1 cellular context compared by ENCODE assay signal in the genomic region with DNA sequence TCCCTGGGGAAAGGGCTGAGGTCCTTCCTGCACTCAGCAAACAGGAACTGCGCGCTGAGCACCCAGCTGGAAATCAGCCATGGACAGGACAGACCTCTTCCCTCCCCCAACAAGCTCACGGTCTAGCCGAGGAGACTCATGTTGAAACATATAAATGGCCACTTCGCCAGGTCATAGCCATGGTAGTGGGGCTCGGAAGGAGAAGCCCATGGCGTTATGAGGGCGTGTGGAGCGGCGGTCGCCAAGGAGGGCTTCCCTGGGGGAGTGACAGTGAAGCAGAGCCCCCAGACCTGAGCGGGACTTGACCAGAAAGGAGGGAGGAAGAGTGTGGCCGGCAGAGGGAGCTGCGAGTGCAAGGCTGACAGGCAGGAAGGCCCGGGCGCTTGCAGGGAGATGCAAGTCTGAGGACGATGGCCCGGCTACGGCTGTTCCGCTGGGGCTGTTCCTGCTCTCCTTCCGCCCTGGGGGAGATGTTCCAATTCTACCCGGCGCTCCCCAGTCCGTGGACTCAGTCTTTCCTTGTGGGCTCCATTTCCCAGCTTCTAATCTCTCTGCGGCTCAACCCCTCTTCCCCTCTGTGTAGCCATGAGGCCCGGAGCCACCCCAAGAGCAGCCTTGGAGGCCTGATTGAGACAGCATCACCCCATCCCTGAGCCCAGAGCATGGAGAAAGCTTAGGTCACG.
TF ChIP-seq lines count a peak whose summit lies in the region.

No MANE protein-coding gene starts in this region.

TF ChIP-seq in HepG2, 621 proteins besides CTCF, POLR2A, EP300 and RAD21 (continued from another document and continues in another):
- TF ChIP-seq, protein P1, sequence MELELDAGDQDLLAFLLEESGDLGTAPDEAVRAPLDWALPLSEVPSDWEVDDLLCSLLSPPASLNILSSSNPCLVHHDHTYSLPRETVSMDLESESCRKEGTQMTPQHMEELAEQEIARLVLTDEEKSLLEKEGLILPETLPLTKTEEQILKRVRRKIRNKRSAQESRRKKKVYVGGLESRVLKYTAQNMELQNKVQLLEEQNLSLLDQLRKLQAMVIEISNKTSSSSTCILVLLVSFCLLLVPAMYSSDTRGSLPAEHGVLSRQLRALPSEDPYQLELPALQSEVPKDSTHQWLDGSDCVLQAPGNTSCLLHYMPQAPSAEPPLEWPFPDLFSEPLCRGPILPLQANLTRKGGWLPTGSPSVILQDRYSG (CRISPR knock-in tag; IDR thresholded peaks at IDR 0.05), result no peak
- TF ChIP-seq, protein P2, sequence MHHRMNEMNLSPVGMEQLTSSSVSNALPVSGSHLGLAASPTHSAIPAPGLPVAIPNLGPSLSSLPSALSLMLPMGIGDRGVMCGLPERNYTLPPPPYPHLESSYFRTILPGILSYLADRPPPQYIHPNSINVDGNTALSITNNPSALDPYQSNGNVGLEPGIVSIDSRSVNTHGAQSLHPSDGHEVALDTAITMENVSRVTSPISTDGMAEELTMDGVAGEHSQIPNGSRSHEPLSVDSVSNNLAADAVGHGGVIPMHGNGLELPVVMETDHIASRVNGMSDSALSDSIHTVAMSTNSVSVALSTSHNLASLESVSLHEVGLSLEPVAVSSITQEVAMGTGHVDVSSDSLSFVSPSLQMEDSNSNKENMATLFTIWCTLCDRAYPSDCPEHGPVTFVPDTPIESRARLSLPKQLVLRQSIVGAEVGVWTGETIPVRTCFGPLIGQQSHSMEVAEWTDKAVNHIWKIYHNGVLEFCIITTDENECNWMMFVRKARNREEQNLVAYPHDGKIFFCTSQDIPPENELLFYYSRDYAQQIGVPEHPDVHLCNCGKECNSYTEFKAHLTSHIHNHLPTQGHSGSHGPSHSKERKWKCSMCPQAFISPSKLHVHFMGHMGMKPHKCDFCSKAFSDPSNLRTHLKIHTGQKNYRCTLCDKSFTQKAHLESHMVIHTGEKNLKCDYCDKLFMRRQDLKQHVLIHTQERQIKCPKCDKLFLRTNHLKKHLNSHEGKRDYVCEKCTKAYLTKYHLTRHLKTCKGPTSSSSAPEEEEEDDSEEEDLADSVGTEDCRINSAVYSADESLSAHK (CRISPR knock-in tag; IDR thresholded peaks at IDR 0.05; ENCODE audit: borderline replicate concordance), result no peak
- TF ChIP-seq, protein P3, sequence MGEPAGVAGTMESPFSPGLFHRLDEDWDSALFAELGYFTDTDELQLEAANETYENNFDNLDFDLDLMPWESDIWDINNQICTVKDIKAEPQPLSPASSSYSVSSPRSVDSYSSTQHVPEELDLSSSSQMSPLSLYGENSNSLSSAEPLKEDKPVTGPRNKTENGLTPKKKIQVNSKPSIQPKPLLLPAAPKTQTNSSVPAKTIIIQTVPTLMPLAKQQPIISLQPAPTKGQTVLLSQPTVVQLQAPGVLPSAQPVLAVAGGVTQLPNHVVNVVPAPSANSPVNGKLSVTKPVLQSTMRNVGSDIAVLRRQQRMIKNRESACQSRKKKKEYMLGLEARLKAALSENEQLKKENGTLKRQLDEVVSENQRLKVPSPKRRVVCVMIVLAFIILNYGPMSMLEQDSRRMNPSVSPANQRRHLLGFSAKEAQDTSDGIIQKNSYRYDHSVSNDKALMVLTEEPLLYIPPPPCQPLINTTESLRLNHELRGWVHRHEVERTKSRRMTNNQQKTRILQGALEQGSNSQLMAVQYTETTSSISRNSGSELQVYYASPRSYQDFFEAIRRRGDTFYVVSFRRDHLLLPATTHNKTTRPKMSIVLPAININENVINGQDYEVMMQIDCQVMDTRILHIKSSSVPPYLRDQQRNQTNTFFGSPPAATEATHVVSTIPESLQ (CRISPR knock-in tag; conservative IDR thresholded peaks at IDR 0.05), result no peak
- no peak for TF ChIP-seq MTA3 (CRISPR knock-in tag; IDR thresholded peaks at IDR 0.05)
- no peak for TF ChIP-seq SOX13 (IDR thresholded peaks at IDR 0.05)
- TF ChIP-seq SOX13 (CRISPR knock-in tag; conservative IDR thresholded peaks at IDR 0.05 in 1 of 2, IDR thresholded peaks at IDR 0.05 in 1 of 2), result no peak
- TF ChIP-seq PHF20 (CRISPR knock-in tag; IDR thresholded peaks at IDR 0.05), result 0 out of 2 replicates have a peak, but pooled peaks have one; percentile 52
- TF ChIP-seq ZNF644 (CRISPR knock-in tag; IDR thresholded peaks at IDR 0.05; ENCODE audit: low read depth), result no peak
- no peak for TF ChIP-seq SRSF9 (IDR thresholded peaks at IDR 0.05; ENCODE audit: borderline replicate concordance, insufficient read depth, low read depth, low read length, poor library complexity, severe bottlenecking)
- TF ChIP-seq RORA (CRISPR knock-in tag; IDR thresholded peaks at IDR 0.05), result no peak
- peak; percentile 29; the same call in 1 of the 2 replicates for TF ChIP-seq ZNF225 (CRISPR knock-in tag; IDR thresholded peaks at IDR 0.05)
- no peak for TF ChIP-seq FOXK2 (IDR thresholded peaks at IDR 0.05)
- peak; percentile 37; the same call in 1 of the 2 replicates for TF ChIP-seq HOXD1 (CRISPR knock-in tag; IDR thresholded peaks at IDR 0.05)
- no peak for TF ChIP-seq CBX2 (IDR thresholded peaks at IDR 0.05; ENCODE audit: low read depth, low read length)
- no peak for TF ChIP-seq CBX2 (CRISPR knock-in tag; IDR thresholded peaks at IDR 0.05; ENCODE audit: low read depth)
- no peak for TF ChIP-seq RFXANK (CRISPR knock-in tag; IDR thresholded peaks at IDR 0.05)
- 0 out of 2 replicates have a peak, but pooled peaks have one; percentile 46 for TF ChIP-seq HDAC1 (CRISPR knock-in tag; IDR thresholded peaks at IDR 0.05)
- TF ChIP-seq, protein P4, sequence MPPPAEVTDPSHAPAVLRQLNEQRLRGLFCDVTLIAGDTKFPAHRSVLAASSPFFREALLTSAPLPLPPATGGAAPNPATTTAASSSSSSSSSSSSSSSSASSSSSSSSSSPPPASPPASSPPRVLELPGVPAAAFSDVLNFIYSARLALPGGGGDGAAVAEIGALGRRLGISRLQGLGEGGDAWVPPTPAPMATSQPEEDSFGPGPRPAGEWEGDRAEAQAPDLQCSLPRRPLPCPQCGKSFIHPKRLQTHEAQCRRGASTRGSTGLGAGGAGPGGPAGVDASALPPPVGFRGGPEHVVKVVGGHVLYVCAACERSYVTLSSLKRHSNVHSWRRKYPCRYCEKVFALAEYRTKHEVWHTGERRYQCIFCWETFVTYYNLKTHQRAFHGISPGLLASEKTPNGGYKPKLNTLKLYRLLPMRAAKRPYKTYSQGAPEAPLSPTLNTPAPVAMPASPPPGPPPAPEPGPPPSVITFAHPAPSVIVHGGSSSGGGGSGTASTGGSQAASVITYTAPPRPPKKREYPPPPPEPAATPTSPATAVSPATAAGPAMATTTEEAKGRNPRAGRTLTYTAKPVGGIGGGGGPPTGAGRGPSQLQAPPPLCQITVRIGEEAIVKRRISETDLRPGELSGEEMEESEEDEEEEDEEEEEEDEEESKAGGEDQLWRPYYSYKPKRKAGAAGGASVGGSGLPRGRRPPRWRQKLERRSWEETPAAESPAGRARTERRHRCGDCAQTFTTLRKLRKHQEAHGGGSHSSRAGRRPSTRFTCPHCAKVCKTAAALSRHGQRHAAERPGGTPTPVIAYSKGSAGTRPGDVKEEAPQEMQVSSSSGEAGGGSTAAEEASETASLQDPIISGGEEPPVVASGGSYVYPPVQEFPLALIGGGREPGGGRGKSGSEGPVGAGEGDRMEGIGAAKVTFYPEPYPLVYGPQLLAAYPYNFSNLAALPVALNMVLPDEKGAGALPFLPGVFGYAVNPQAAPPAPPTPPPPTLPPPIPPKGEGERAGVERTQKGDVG (CRISPR knock-in tag; IDR thresholded peaks at IDR 0.05; ENCODE audit: borderline replicate concordance), result no peak; the same call in 1 of the 2 replicates
- no peak for TF ChIP-seq MTF2 (CRISPR knock-in tag; IDR thresholded peaks at IDR 0.05; ENCODE audit: borderline replicate concordance)
- TF ChIP-seq CREM (IDR thresholded peaks at IDR 0.05), result no peak
- TF ChIP-seq CREM (CRISPR knock-in tag; IDR thresholded peaks at IDR 0.05), result no peak
- no peak for TF ChIP-seq ZNF235 (CRISPR knock-in tag; IDR thresholded peaks at IDR 0.05; ENCODE audit: borderline replicate concordance)
- no peak for TF ChIP-seq ZNF678 (CRISPR knock-in tag; IDR thresholded peaks at IDR 0.05)
- TF ChIP-seq, protein P5, sequence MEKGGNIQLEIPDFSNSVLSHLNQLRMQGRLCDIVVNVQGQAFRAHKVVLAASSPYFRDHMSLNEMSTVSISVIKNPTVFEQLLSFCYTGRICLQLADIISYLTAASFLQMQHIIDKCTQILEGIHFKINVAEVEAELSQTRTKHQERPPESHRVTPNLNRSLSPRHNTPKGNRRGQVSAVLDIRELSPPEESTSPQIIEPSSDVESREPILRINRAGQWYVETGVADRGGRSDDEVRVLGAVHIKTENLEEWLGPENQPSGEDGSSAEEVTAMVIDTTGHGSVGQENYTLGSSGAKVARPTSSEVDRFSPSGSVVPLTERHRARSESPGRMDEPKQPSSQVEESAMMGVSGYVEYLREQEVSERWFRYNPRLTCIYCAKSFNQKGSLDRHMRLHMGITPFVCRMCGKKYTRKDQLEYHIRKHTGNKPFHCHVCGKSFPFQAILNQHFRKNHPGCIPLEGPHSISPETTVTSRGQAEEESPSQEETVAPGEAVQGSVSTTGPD (CRISPR knock-in tag; IDR thresholded peaks at IDR 0.05), result no peak
- TF ChIP-seq TCF12 (IDR thresholded peaks at IDR 0.05), result no peak
- TF ChIP-seq TCF12 (CRISPR knock-in tag; IDR thresholded peaks at IDR 0.05), result no peak
- TF ChIP-seq, protein P6, sequence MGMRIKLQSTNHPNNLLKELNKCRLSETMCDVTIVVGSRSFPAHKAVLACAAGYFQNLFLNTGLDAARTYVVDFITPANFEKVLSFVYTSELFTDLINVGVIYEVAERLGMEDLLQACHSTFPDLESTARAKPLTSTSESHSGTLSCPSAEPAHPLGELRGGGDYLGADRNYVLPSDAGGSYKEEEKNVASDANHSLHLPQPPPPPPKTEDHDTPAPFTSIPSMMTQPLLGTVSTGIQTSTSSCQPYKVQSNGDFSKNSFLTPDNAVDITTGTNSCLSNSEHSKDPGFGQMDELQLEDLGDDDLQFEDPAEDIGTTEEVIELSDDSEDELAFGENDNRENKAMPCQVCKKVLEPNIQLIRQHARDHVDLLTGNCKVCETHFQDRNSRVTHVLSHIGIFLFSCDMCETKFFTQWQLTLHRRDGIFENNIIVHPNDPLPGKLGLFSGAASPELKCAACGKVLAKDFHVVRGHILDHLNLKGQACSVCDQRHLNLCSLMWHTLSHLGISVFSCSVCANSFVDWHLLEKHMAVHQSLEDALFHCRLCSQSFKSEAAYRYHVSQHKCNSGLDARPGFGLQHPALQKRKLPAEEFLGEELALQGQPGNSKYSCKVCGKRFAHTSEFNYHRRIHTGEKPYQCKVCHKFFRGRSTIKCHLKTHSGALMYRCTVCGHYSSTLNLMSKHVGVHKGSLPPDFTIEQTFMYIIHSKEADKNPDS (CRISPR knock-in tag; IDR thresholded peaks at IDR 0.05), result no peak
- no peak for TF ChIP-seq ZNF30 (CRISPR knock-in tag; IDR thresholded peaks at IDR 0.05)
- TF ChIP-seq, protein P7, sequence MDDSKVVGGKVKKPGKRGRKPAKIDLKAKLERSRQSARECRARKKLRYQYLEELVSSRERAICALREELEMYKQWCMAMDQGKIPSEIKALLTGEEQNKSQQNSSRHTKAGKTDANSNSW (CRISPR knock-in tag; IDR thresholded peaks at IDR 0.05; ENCODE audit: borderline replicate concordance), result no peak
- TF ChIP-seq KMT2A (CRISPR knock-in tag; IDR thresholded peaks at IDR 0.05), result no peak
- TF ChIP-seq ZNF629 (CRISPR knock-in tag; conservative IDR thresholded peaks at IDR 0.05), result no peak
- TF ChIP-seq MIER2 (CRISPR knock-in tag; IDR thresholded peaks at IDR 0.05), result no peak
- TF ChIP-seq YY1 (IDR thresholded peaks at IDR 0.05; ENCODE audit: insufficient read depth, insufficient replicate concordance, low read depth, low read length), result peak; percentile 23
- TF ChIP-seq, protein P8, sequence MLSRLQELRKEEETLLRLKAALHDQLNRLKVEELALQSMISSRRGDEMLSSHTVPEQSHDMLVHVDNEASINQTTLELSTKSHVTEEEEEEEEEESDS (CRISPR knock-in tag; IDR thresholded peaks at IDR 0.05; ENCODE audit: borderline replicate concordance), result no peak
- TF ChIP-seq KLF9 (CRISPR knock-in tag; IDR thresholded peaks at IDR 0.05; ENCODE audit: low read depth), result no peak
- TF ChIP-seq ZNF33A (CRISPR knock-in tag; IDR thresholded peaks at IDR 0.05; ENCODE audit: borderline replicate concordance), result no peak
- TF ChIP-seq, protein P9, sequence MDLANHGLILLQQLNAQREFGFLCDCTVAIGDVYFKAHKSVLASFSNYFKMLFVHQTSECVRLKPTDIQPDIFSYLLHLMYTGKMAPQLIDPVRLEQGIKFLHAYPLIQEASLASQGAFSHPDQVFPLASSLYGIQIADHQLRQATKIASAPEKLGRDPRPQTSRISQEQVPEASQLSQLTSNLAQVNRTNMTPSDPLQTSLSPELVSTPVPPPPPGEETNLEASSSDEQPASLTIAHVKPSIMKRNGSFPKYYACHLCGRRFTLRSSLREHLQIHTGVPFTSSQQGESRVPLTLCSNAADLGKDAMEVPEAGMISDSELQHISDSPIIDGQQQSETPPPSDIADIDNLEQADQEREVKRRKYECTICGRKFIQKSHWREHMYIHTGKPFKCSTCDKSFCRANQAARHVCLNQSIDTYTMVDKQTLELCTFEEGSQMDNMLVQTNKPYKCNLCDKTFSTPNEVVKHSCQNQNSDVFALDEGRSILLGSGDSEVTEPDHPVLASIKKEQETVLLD (CRISPR knock-in tag; IDR thresholded peaks at IDR 0.05; ENCODE audit: low read depth), result no peak
- TF ChIP-seq JARID2 (CRISPR knock-in tag; IDR thresholded peaks at IDR 0.05; ENCODE audit: insufficient replicate concordance), result no peak
- peak; percentile 16 for TF ChIP-seq HNRNPLL (IDR thresholded peaks at IDR 0.05; ENCODE audit: low read depth, low read length, poor library complexity, severe bottlenecking)
- TF ChIP-seq, protein P10, sequence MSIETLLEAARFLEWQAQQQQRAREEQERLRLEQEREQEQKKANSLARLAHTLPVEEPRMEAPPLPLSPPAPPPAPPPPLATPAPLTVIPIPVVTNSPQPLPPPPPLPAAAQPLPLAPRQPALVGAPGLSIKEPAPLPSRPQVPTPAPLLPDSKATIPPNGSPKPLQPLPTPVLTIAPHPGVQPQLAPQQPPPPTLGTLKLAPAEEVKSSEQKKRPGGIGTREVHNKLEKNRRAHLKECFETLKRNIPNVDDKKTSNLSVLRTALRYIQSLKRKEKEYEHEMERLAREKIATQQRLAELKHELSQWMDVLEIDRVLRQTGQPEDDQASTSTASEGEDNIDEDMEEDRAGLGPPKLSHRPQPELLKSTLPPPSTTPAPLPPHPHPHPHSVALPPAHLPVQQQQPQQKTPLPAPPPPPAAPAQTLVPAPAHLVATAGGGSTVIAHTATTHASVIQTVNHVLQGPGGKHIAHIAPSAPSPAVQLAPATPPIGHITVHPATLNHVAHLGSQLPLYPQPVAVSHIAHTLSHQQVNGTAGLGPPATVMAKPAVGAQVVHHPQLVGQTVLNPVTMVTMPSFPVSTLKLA (IDR thresholded peaks at IDR 0.05), result no peak
- TF ChIP-seq NFIB (CRISPR knock-in tag; IDR thresholded peaks at IDR 0.05; ENCODE audit: borderline replicate concordance), result no peak
